In the genomic region with DNA sequence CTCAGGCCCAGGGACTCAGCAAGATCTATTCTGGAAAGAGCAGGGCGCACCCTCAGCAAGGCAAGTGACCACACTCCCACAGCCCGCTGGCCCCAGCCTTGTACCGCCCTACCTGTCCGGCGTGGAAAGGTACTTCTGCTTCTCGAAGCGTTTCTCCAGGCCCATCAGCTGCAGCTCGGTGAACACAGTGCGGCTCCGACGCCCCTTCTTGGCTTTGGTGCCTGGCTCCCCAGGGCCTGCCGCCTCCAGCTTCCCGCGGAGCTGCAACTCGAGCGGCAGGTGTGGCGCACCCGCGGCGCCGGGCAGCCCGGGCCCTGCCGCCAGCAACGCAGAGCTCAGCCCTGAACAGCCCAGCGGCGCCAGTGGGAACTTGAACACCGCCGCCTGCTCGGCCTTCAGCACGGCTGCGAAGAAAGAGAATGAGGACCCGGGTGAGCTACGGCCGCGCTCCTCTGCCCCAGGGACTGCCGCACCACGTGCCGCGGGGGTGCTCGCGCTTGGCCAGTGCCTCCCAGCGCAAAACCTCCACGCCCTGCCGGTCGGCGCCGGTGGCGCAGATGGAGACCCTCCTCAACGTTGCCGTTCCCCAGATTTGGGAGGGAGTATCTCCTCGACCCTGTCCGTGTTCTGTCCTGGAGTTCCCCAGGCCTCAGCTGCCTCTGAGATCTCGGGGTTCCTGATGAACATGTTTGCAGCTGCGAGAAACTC, we compare ENCODE assay signal across 12 cellular contexts. TPM values are rescaled to one million over a fixed set of nuclear protein-coding genes. Genes with fewer than 3 reads are reported as not detected.
DNase-seq lines count a peak whose midpoint lies in the region; ATAC-seq, FAIRE-seq and TF ChIP-seq lines count a peak whose summit lies in the region.
"Had no signal": no experiment of that assay in that cellular context is flagged by ENCODE, and none has a peak within 500 bp of the region (broad histone marks: within the 10 kb centered on the region; RNA-seq: fewer than 3 reads in every experiment).

No MANE protein-coding gene starts in this region.

- no peak for FAIRE-seq in HTR-8/SVneo (lab: Jason Lieb, UNC)

- peak; percentile 32 for ATAC-seq in SK-N-SH treated with all-trans-retinoic acid at 6 μM for 48 hours
- no peak for ATAC-seq in gastrocnemius medialis
- ATAC-seq in HG02884 (IDR thresholded peaks at IDR 0.05; ENCODE audit: unreplicated experiment) = no peak

- no peaks in the 10 kb centered on the region for H3K9me3 ChIP-seq in gastrocnemius medialis

- peaks cover 4% of the 10 kb centered on the region for H3K36me3 Mint-ChIP-seq in glutamatergic neuron (ENCODE audit: unreplicated experiment)

- H3K4me3 ChIP-seq in gastrocnemius medialis = peak overlapping the region in 3 of 4 donors; percentile 12 to 81 (median 17)

- peaks cover 44% of the 10 kb centered on the region for H3K27me3 Mint-ChIP-seq in glutamatergic neuron (ENCODE audit: unreplicated experiment)

- in situ Hi-C loops in gastrocnemius medialis (cut with MboI; ENCODE audit: low sequenced_read_pairs in 4 of 4) = loop anchor here in 2 of 4 donors (25.0 kb wide), 1 partner anchor 791 kb away; no protein-coding TSS in a partner anchor

- no peak overlapping the region for H3K27ac ChIP-seq in gastrocnemius medialis

- peak overlapping the region; percentile 11 for H3K27ac Mint-ChIP-seq in glutamatergic neuron (ENCODE audit: unreplicated experiment)

- no peak for TF ChIP-seq POLR2A in gastrocnemius medialis (IDR thresholded peaks at IDR 0.05)

- intact Hi-C loops in gastrocnemius medialis (cut with DNase I; ENCODE audit: low total_unique reads) = no loop called here

- H3K9me3 Mint-ChIP-seq in glutamatergic neuron (ENCODE audit: unreplicated experiment) = peaks cover 13% of the 10 kb centered on the region

- peaks cover 5% of the 10 kb centered on the region for H3K4me1 Mint-ChIP-seq in glutamatergic neuron (ENCODE audit: low read depth, unreplicated experiment)

- H3K36me3 ChIP-seq in gastrocnemius medialis = no peaks in the 10 kb centered on the region

- peak; percentile 41 for TF ChIP-seq CTCF in glutamatergic neuron (IDR thresholded peaks at IDR 0.05; ENCODE audit: partially characterized antibody, unreplicated experiment)
- TF ChIP-seq CTCF in gastrocnemius medialis (IDR thresholded peaks at IDR 0.05 in 4 of 5, conservative IDR thresholded peaks at IDR 0.05 in 1 of 5) = no peak

- H3K4me3 Mint-ChIP-seq in glutamatergic neuron (ENCODE audit: unreplicated experiment) = peak overlapping the region; percentile 82

- H3K4me1 ChIP-seq in gastrocnemius medialis = peaks cover 23 to 26% of the 10 kb centered on the region in 2 donors

- peak; percentile 68 for DNase-seq in activated CD8-positive, alpha-beta memory T cell treated with anti-CD3 and anti-CD28 coated beads for 24 hours
- no peak for DNase-seq in activated CD8-positive, alpha-beta memory T cell treated with anti-CD3 and anti-CD28 coated beads, Interleukin-2, amount 50 U/mL, for 4 hours
- DNase-seq in glutamatergic neuron (peak; percentile 59), gastrocnemius medialis (no peak), NAMALWA (ENCODE audit: low spot score) (no peak), HTR-8/SVneo (ENCODE audit: insufficient read length, low spot score) (no peak)
- DNase-seq: activated CD4-positive, CD25-positive, alpha-beta regulatory T cell treated with anti-CD3 and anti-CD28 coated beads, Interleukin-2, amount 50 U/mL, for 72 hours; cerebellar nuclear complex; NCI-H1048 had no signal

- H3K27me3 ChIP-seq in gastrocnemius medialis = peaks cover 89 to 95% (median 94%) of the 10 kb centered on the region in 3 donors

TF ChIP-seq in SK-N-SH treated with all-trans-retinoic acid at 6 μM for 48 hours, 23 proteins besides CTCF, POLR2A, EP300 and RAD21:
- TF ChIP-seq BACH2 (CRISPR knock-in tag; IDR thresholded peaks at IDR 0.05; ENCODE audit: borderline replicate concordance) = no peak
- no peak for TF ChIP-seq RARB (CRISPR knock-in tag; IDR thresholded peaks at IDR 0.05)
- TF ChIP-seq, protein P1, sequence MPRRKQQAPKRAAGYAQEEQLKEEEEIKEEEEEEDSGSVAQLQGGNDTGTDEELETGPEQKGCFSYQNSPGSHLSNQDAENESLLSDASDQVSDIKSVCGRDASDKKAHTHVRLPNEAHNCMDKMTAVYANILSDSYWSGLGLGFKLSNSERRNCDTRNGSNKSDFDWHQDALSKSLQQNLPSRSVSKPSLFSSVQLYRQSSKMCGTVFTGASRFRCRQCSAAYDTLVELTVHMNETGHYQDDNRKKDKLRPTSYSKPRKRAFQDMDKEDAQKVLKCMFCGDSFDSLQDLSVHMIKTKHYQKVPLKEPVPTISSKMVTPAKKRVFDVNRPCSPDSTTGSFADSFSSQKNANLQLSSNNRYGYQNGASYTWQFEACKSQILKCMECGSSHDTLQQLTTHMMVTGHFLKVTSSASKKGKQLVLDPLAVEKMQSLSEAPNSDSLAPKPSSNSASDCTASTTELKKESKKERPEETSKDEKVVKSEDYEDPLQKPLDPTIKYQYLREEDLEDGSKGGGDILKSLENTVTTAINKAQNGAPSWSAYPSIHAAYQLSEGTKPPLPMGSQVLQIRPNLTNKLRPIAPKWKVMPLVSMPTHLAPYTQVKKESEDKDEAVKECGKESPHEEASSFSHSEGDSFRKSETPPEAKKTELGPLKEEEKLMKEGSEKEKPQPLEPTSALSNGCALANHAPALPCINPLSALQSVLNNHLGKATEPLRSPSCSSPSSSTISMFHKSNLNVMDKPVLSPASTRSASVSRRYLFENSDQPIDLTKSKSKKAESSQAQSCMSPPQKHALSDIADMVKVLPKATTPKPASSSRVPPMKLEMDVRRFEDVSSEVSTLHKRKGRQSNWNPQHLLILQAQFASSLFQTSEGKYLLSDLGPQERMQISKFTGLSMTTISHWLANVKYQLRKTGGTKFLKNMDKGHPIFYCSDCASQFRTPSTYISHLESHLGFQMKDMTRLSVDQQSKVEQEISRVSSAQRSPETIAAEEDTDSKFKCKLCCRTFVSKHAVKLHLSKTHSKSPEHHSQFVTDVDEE (CRISPR knock-in tag; IDR thresholded peaks at IDR 0.05) = no peak
- TF ChIP-seq GLIS3 (CRISPR knock-in tag; IDR thresholded peaks at IDR 0.05) = no peak
TF ChIP-seq in SK-N-SH treated with all-trans-retinoic acid at 6 μM for 48 hours: peak in this region for 0.

RNA-seq across cellular contexts. Expression of a gene that starts 2.2 kb away (rescaled TPM):
- total RNA-seq in glutamatergic neuron (ENCODE audit: unreplicated experiment) (6.9 TPM), gastrocnemius medialis (not detected)
- total RNA-seq: RPMI7951 had no signal

Comparison
In these comparisons a context has a peak if more than half of its experiments do, and no peak if none do; other contexts are left out.
1. DNase-seq: peak in activated CD8-positive, alpha-beta memory T cell treated with anti-CD3 and anti-CD28 coated beads for 24 hours (single experiment) and glutamatergic neuron (single experiment); none in activated CD8-positive, alpha-beta memory T cell treated with anti-CD3 and anti-CD28 coated beads, Interleukin-2, amount 50 U/mL, for 4 hours (single experiment), gastrocnemius medialis (0 of 2), NAMALWA (single experiment) and HTR-8/SVneo (single experiment).